19 cellular contexts compared by ENCODE assay signal in the genomic region with DNA sequence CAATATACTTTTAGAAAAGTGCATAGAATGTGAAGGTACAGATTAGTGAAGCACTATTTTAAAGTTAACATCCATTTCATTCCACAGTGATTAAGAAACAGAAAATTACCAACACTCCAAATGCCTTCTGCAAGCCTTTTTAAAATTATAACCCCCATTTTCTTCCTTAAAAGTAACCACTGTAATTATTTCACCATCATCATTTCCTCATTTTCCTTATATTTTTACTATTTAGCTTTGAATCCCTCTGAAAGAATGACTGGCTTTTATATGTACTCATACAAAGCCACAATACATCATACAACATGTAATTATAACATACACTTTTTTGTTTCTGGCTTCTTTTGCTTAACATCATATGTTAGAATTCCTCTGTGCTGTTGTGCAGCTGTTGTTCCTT.
"Had no signal": no experiment of that assay in that cellular context is flagged by ENCODE, and none has a peak within 500 bp of the region (broad histone marks: within the 10 kb centered on the region; RNA-seq: fewer than 3 reads in every experiment).

No MANE protein-coding gene starts in this region.

- H3K27me3 ChIP-seq: breast epithelium, tibial nerve had no signal

- H3K9me3 Mint-ChIP-seq: neural crest cell had no signal

- H3K27ac ChIP-seq: breast epithelium, coronary artery, psoas muscle, skin epidermis, tibial nerve had no signal

- H3K36me3 ChIP-seq: breast epithelium, tibial nerve had no signal

- H3K4me1 ChIP-seq: breast epithelium, psoas muscle had no signal

- H3K4me3 ChIP-seq: breast epithelium, coronary artery, psoas muscle, skin epidermis, tibial nerve had no signal

- DNase-seq: activated CD4-positive, alpha-beta T cell treated with anti-CD3 and anti-CD28 coated beads, Interleukin-2, amount 50 U/mL, for 1 hour; activated CD4-positive, CD25-positive, alpha-beta regulatory T cell treated with anti-CD3 and anti-CD28 coated beads, Interleukin-2, amount 50 U/mL, for 72 hours; activated CD8-positive, alpha-beta memory T cell treated with anti-CD3 and anti-CD28 coated beads, Interleukin-2, amount 50 U/mL, for 48 hours; activated effector memory CD4-positive, alpha-beta T cell treated with Interleukin-2 at 50 U/mL for 16 hours; activated naive CD4-positive, alpha-beta T cell treated with anti-CD3 and anti-CD28 coated beads, Interleukin-2, amount 50 U/mL, for 16 hours; activated T-cell treated with anti-CD3 and anti-CD28 coated beads, Interleukin-2, amount 50 U/mL, for 48 hours; effector CD4-positive, alpha-beta T cell; hypothalamus; psoas muscle; right cardiac atrium; stimulated activated naive CD8-positive, alpha-beta T cell treated with anti-CD3 and anti-CD28 coated beads, Interleukin-15, Interleukin-2, amounts not matched to agents 100 U/mL and 50 U/mL, for 24 hours; substantia nigra; T1000 had no signal

- H3K4me1 Mint-ChIP-seq: neural crest cell had no signal

- H3K4me3 Mint-ChIP-seq: neural crest cell had no signal

- ATAC-seq: left lobe of liver; psoas muscle; right cardiac atrium; stimulated activated naive CD8-positive, alpha-beta T cell treated with anti-CD3 and anti-CD28 coated beads, Interleukin-15, Interleukin-2, amounts not matched to agents 100 U/mL and 50 U/mL, for 24 hours had no signal
